Comparison of ENCODE assay signal across 9 cellular contexts in the genomic region with DNA sequence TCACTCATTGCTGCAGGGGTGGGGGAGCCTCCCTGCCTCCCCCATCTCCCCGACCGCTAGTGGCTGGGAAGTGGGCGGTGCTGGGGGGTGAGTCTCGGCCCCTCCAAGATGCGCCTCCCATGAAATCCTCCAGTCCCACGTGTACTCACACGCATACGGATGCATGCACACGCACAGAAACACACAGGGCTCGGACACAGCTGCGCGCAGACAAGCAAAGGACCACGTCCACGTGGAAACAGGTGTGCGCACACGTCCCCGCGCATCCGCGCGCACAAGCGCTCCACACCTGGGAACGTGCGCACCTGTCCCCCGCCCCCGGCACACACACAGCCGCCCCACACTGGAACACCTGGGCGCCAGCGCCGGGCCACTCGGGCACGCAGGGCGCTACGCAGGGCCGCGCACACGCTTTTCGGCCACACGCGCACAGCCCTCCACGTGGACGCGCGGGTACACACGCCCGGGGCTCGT. TPM values are rescaled to one million over a fixed set of nuclear protein-coding genes. Genes with fewer than 3 reads are reported as not detected.
DNase-seq lines count a peak whose midpoint lies in the region; ATAC-seq and TF ChIP-seq lines count a peak whose summit lies in the region.
"Had no signal": no experiment of that assay in that cellular context is flagged by ENCODE, and none has a peak within 500 bp of the region (broad histone marks: within the 10 kb centered on the region; RNA-seq: fewer than 3 reads in every experiment).

No MANE protein-coding gene starts in this region.

- peaks cover 0 to 21% (median 14%) of the 10 kb centered on the region in 10 experiments; a peak in 17 of 20 replicates for H3K4me1 ChIP-seq in BLaER1 treated with 17β-estradiol and CSF1 and Interleukin-3, amounts not matched to agents 10 nM and 100 nM
- no peaks in the 10 kb centered on the region for H3K4me1 ChIP-seq in uterus

- intact Hi-C loops in uterus (cut with DNase I; ENCODE audit: low total_unique reads): no loop called here

- H3K9ac ChIP-seq in BLaER1 treated with 17β-estradiol and CSF1 and Interleukin-3, amounts not matched to agents 10 nM and 100 nM: peak overlapping the region in 2 of 11 experiments; percentile 23 to 27; a peak in 2 of 22 replicates
- H3K9ac ChIP-seq: KMS-11 had no signal

- no peak for ATAC-seq in HG03432 (IDR thresholded peaks at IDR 0.05; ENCODE audit: unreplicated experiment)

- no peak for TF ChIP-seq CTCF in NB4 (IDR thresholded peaks at IDR 0.05; ENCODE audit: low read depth, low read length)
- TF ChIP-seq CTCF in coronary artery (IDR thresholded peaks at IDR 0.05): no peak
- no peak for TF ChIP-seq CTCF in uterus (IDR thresholded peaks at IDR 0.05)

- TF ChIP-seq POLR2A in NB4 (IDR thresholded peaks at IDR 0.05; ENCODE audit: extremely low read depth, insufficient read length): peak; percentile 19
- TF ChIP-seq POLR2A in uterus (IDR thresholded peaks at IDR 0.05): no peak

- no peaks in the 10 kb centered on the region for H3K36me3 ChIP-seq in BLaER1 treated with 17β-estradiol and CSF1 and Interleukin-3, amounts not matched to agents 10 nM and 100 nM
- no peaks in the 10 kb centered on the region for H3K36me3 ChIP-seq in uterus

- peaks cover 18 to 46% (median 39%) of the 10 kb centered on the region in 11 experiments for H3K27me3 ChIP-seq in BLaER1 treated with 17β-estradiol and CSF1 and Interleukin-3, amounts not matched to agents 10 nM and 100 nM
- peaks cover 0 to 4% of the 10 kb centered on the region in 2 donors for H3K27me3 ChIP-seq in uterus

- H3K4me2 ChIP-seq in BLaER1 treated with 17β-estradiol and CSF1 and Interleukin-3, amounts not matched to agents 10 nM and 100 nM: peak overlapping the region in 9 of 11 experiments; percentile 22 to 91 (median 72); a peak in 16 of 22 replicates
- H3K4me2 ChIP-seq: KMS-11 had no signal

- H3K9me3 ChIP-seq in BLaER1 treated with 17β-estradiol and CSF1 and Interleukin-3, amounts not matched to agents 10 nM and 100 nM (replicated peaks in 1 of 11): peaks cover 21 to 35% (median 27%) of the 10 kb centered on the region in 11 experiments
- peaks cover 0 to 19% of the 10 kb centered on the region in 2 donors for H3K9me3 ChIP-seq in uterus

- H3K27ac ChIP-seq in BLaER1 treated with 17β-estradiol and CSF1 and Interleukin-3, amounts not matched to agents 10 nM and 100 nM: peak overlapping the region in 1 of 11 experiments; percentile 38; a peak in 1 of 22 replicates
- H3K27ac ChIP-seq in coronary artery (no peak overlapping the region), uterus (no peak overlapping the region)
- H3K27ac ChIP-seq: KMS-11 had no signal

- DNase-seq in NB4 (ENCODE audit: low read depth) (peak; percentile 70), coronary artery (ENCODE audit: low spot score) (no peak), occipital lobe (lab: John Stamatoyannopoulos, UW) (peak; percentile 38), uterus (no peak), DMS153 (lab: John Stamatoyannopoulos, UW) (no peak)
- no peak for DNase-seq in activated effector memory CD4-positive, alpha-beta T cell treated with Interleukin-2 at 50 U/mL for 16 hours

- H4K20me1 ChIP-seq in BLaER1 treated with 17β-estradiol and CSF1 and Interleukin-3, amounts not matched to agents 10 nM and 100 nM: no peaks in the 10 kb centered on the region

- peak overlapping the region in 6 of 10 experiments; percentile 15 to 55 (median 38); a peak in 7 of 20 replicates for H3K4me3 ChIP-seq in BLaER1 treated with 17β-estradiol and CSF1 and Interleukin-3, amounts not matched to agents 10 nM and 100 nM
- H3K4me3 ChIP-seq in NB4 (ENCODE audit: low read depth, low read length): peak overlapping the region; percentile 78
- peak overlapping the region; percentile 45 for H3K4me3 ChIP-seq in coronary artery
- no peak overlapping the region for H3K4me3 ChIP-seq in uterus

RNA-seq across cellular contexts. Expression of gene MATK, which starts 0.7 kb away (rescaled TPM):
- total RNA-seq in occipital lobe (22.9 TPM), uterus (10 to 100 TPM in 1 of 4 donors, 1 to 10 TPM in 2, not detected in 1; 1.0 to 11.2 (median 1.5) TPM)

RNA-seq across cellular contexts. Expression of gene RAX2, which starts 13.5 kb away (rescaled TPM):
- not detected for total RNA-seq in occipital lobe
- 1 to 10 TPM in 1 of 4 donors, under 1 TPM in 1, not detected in 2; 0.14 to 4.3 TPM for total RNA-seq in uterus

RNA-seq across cellular contexts. Expression of gene MRPL54, which starts 23.0 kb away (rescaled TPM):
- 16.8 TPM for total RNA-seq in occipital lobe
- 100 to 1,000 TPM in 1 of 4 donors, 10 to 100 TPM in 3; 14.4 to 196 (median 40.0) TPM for total RNA-seq in uterus

RNA-seq across cellular contexts. Expression of gene APBA3, which starts 24.0 kb away (rescaled TPM):
- 12.3 TPM for total RNA-seq in occipital lobe
- total RNA-seq in uterus: 10 to 100 TPM; 14.1 to 52.6 (median 27.4) TPM

Comparison
In these comparisons a context has a peak if more than half of its experiments do, and no peak if none do; other contexts are left out.
1. H3K4me3 ChIP-seq: peak in BLaER1 treated with 17β-estradiol and CSF1 and Interleukin-3, amounts not matched to agents 10 nM and 100 nM (6 of 10), NB4 (single experiment) and coronary artery (single experiment); none in uterus (0 of 2).
2. DNase-seq: peak in NB4 (single experiment) and occipital lobe (single experiment); none in coronary artery (single experiment), activated effector memory CD4-positive, alpha-beta T cell treated with Interleukin-2 at 50 U/mL for 16 hours (single experiment), uterus (0 of 2) and DMS153 (single experiment).